1 cellular context compared by ENCODE assay signal in genomic region chr17:50219939-50220465, GRCh38.
TF ChIP-seq lines count a peak whose summit lies in the region.

No MANE protein-coding gene starts in this region.

TF ChIP-seq in HepG2, 621 proteins besides CTCF, POLR2A, EP300 and RAD21 (continued from another document and continues in another):
- TF ChIP-seq ZBTB26 (CRISPR knock-in tag; IDR thresholded peaks at IDR 0.05; ENCODE audit: borderline replicate concordance) (no peak), ZSCAN12 (CRISPR knock-in tag; IDR thresholded peaks at IDR 0.05) (no peak), HDAC2 (CRISPR knock-in tag; IDR thresholded peaks at IDR 0.05) (peak; percentile 82; the same call in 1 of the 2 replicates), MIER2 (CRISPR knock-in tag; IDR thresholded peaks at IDR 0.05) (no peak), IRX3 (CRISPR knock-in tag; IDR thresholded peaks at IDR 0.05; ENCODE audit: borderline replicate concordance, low read depth) (no peak), DR1 (CRISPR knock-in tag; IDR thresholded peaks at IDR 0.05) (no peak), ZNF607 (CRISPR knock-in tag; IDR thresholded peaks at IDR 0.05; ENCODE audit: borderline replicate concordance) (no peak), CHD4 (IDR thresholded peaks at IDR 0.05; ENCODE audit: borderline replicate concordance, low read length) (0 out of 2 replicates have a peak, but pooled peaks have one; percentile 36), CBFB (CRISPR knock-in tag; IDR thresholded peaks at IDR 0.05) (no peak), ZFP82 (CRISPR knock-in tag; IDR thresholded peaks at IDR 0.05; ENCODE audit: borderline replicate concordance) (no peak), PLRG1 (conservative IDR thresholded peaks at IDR 0.05) (no peak), HNRNPH1 (optimal IDR thresholded peaks at IDR 0.05; ENCODE audit: low read depth, low read length) (no peak), ZGPAT (CRISPR knock-in tag; IDR thresholded peaks at IDR 0.05) (no peak), ZNF501 (CRISPR knock-in tag; IDR thresholded peaks at IDR 0.05) (no peak), ZBTB37 (CRISPR knock-in tag; IDR thresholded peaks at IDR 0.05) (no peak), SOX6 (IDR thresholded peaks at IDR 0.05) (no peak), SOX6 (CRISPR knock-in tag; IDR thresholded peaks at IDR 0.05) (peak; percentile 58), HNF4G (IDR thresholded peaks at IDR 0.05; ENCODE audit: borderline replicate concordance, low read depth, low read length) (peak; percentile 93), HNF4G (CRISPR knock-in tag; IDR thresholded peaks at IDR 0.05; ENCODE audit: borderline replicate concordance, low read depth) (peak; percentile 37; the same call in 1 of the 2 replicates), ZNF616 (CRISPR knock-in tag; IDR thresholded peaks at IDR 0.05; ENCODE audit: low read depth) (no peak), KLF15 (CRISPR knock-in tag; IDR thresholded peaks at IDR 0.05; ENCODE audit: borderline replicate concordance) (no peak), ZNF883 (CRISPR knock-in tag; IDR thresholded peaks at IDR 0.05; ENCODE audit: not compliant biosample characterization) (no peak), NFE2 (CRISPR knock-in tag; IDR thresholded peaks at IDR 0.05) (no peak), GRHL1 (CRISPR knock-in tag; conservative IDR thresholded peaks at IDR 0.05) (no peak), ZNF567 (CRISPR knock-in tag; IDR thresholded peaks at IDR 0.05; ENCODE audit: borderline replicate concordance) (no peak), ZNF589 (CRISPR knock-in tag; conservative IDR thresholded peaks at IDR 0.05) (no peak), NCOA5 (CRISPR knock-in tag; IDR thresholded peaks at IDR 0.05) (no peak), PPARG (CRISPR knock-in tag; conservative IDR thresholded peaks at IDR 0.05) (no peak; the same call in 1 of the 2 replicates), ZSCAN20 (CRISPR knock-in tag; IDR thresholded peaks at IDR 0.05; ENCODE audit: borderline replicate concordance) (no peak; the same call in 1 of the 2 replicates), ZNF382 (CRISPR knock-in tag; IDR thresholded peaks at IDR 0.05; ENCODE audit: borderline replicate concordance) (no peak), ZKSCAN5 (CRISPR knock-in tag; IDR thresholded peaks at IDR 0.05) (no peak), ZNF672 (CRISPR knock-in tag; IDR thresholded peaks at IDR 0.05) (no peak), KLF6 (CRISPR knock-in tag; IDR thresholded peaks at IDR 0.05) (no peak), STAG1 (CRISPR knock-in tag; IDR thresholded peaks at IDR 0.05) (no peak), ZBTB38 (CRISPR knock-in tag; IDR thresholded peaks at IDR 0.05) (no peak), ZNF550 (CRISPR knock-in tag; IDR thresholded peaks at IDR 0.05; ENCODE audit: borderline replicate concordance) (no peak), FOXP1 (IDR thresholded peaks at IDR 0.05) (no peak), FOXP1 (CRISPR knock-in tag; IDR thresholded peaks at IDR 0.05) (no peak), HDAC1 (CRISPR knock-in tag; IDR thresholded peaks at IDR 0.05) (peak; percentile 60), ZNF816 (CRISPR knock-in tag; IDR thresholded peaks at IDR 0.05; ENCODE audit: borderline replicate concordance) (no peak), NR2F6 (IDR thresholded peaks at IDR 0.05) (no peak), NR2F6 (CRISPR knock-in tag; IDR thresholded peaks at IDR 0.05) (peak; percentile 73; the same call in 1 of the 2 replicates), ZNF747 (CRISPR knock-in tag; IDR thresholded peaks at IDR 0.05; ENCODE audit: borderline replicate concordance) (no peak), BHLHE40 (IDR thresholded peaks at IDR 0.05; ENCODE audit: low read length) (no peak), DZIP1 (CRISPR knock-in tag; IDR thresholded peaks at IDR 0.05) (no peak), MATR3 (CRISPR knock-in tag; IDR thresholded peaks at IDR 0.05) (no peak), ZNF260 (CRISPR knock-in tag; IDR thresholded peaks at IDR 0.05; ENCODE audit: borderline replicate concordance, low read depth) (no peak), NPAS2 (CRISPR knock-in tag; IDR thresholded peaks at IDR 0.05; ENCODE audit: borderline replicate concordance) (no peak), GABPA (IDR thresholded peaks at IDR 0.05; ENCODE audit: low read depth, low read length) (no peak), GABPA (CRISPR knock-in tag; IDR thresholded peaks at IDR 0.05; ENCODE audit: low read depth) (no peak), YY1 (IDR thresholded peaks at IDR 0.05; ENCODE audit: insufficient read depth, insufficient replicate concordance, low read depth, low read length) (peak; percentile 21)
- TF ChIP-seq, protein P1, sequence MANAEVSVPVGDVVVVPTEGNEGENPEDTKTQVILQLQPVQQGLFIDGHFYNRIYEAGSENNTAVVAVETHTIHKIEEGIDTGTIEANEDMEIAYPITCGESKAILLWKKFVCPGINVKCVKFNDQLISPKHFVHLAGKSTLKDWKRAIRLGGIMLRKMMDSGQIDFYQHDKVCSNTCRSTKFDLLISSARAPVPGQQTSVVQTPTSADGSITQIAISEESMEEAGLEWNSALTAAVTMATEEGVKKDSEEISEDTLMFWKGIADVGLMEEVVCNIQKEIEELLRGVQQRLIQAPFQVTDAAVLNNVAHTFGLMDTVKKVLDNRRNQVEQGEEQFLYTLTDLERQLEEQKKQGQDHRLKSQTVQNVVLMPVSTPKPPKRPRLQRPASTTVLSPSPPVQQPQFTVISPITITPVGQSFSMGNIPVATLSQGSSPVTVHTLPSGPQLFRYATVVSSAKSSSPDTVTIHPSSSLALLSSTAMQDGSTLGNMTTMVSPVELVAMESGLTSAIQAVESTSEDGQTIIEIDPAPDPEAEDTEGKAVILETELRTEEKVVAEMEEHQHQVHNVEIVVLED (CRISPR knock-in tag; IDR thresholded peaks at IDR 0.05; ENCODE audit: borderline replicate concordance): no peak
- TF ChIP-seq, protein P2, sequence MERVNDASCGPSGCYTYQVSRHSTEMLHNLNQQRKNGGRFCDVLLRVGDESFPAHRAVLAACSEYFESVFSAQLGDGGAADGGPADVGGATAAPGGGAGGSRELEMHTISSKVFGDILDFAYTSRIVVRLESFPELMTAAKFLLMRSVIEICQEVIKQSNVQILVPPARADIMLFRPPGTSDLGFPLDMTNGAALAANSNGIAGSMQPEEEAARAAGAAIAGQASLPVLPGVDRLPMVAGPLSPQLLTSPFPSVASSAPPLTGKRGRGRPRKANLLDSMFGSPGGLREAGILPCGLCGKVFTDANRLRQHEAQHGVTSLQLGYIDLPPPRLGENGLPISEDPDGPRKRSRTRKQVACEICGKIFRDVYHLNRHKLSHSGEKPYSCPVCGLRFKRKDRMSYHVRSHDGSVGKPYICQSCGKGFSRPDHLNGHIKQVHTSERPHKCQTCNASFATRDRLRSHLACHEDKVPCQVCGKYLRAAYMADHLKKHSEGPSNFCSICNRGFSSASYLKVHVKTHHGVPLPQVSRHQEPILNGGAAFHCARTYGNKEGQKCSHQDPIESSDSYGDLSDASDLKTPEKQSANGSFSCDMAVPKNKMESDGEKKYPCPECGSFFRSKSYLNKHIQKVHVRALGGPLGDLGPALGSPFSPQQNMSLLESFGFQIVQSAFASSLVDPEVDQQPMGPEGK (CRISPR knock-in tag; IDR thresholded peaks at IDR 0.05): peak; percentile 59
- TF ChIP-seq, protein P3, sequence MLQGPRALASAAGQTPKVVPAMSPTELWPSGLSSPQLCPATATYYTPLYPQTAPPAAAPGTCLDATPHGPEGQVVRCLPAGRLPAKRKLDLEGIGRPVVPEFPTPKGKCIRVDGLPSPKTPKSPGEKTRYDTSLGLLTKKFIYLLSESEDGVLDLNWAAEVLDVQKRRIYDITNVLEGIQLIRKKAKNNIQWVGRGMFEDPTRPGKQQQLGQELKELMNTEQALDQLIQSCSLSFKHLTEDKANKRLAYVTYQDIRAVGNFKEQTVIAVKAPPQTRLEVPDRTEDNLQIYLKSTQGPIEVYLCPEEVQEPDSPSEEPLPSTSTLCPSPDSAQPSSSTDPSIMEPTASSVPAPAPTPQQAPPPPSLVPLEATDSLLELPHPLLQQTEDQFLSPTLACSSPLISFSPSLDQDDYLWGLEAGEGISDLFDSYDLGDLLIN (CRISPR knock-in tag; IDR thresholded peaks at IDR 0.05; ENCODE audit: borderline replicate concordance): no peak
- TF ChIP-seq, protein P4, sequence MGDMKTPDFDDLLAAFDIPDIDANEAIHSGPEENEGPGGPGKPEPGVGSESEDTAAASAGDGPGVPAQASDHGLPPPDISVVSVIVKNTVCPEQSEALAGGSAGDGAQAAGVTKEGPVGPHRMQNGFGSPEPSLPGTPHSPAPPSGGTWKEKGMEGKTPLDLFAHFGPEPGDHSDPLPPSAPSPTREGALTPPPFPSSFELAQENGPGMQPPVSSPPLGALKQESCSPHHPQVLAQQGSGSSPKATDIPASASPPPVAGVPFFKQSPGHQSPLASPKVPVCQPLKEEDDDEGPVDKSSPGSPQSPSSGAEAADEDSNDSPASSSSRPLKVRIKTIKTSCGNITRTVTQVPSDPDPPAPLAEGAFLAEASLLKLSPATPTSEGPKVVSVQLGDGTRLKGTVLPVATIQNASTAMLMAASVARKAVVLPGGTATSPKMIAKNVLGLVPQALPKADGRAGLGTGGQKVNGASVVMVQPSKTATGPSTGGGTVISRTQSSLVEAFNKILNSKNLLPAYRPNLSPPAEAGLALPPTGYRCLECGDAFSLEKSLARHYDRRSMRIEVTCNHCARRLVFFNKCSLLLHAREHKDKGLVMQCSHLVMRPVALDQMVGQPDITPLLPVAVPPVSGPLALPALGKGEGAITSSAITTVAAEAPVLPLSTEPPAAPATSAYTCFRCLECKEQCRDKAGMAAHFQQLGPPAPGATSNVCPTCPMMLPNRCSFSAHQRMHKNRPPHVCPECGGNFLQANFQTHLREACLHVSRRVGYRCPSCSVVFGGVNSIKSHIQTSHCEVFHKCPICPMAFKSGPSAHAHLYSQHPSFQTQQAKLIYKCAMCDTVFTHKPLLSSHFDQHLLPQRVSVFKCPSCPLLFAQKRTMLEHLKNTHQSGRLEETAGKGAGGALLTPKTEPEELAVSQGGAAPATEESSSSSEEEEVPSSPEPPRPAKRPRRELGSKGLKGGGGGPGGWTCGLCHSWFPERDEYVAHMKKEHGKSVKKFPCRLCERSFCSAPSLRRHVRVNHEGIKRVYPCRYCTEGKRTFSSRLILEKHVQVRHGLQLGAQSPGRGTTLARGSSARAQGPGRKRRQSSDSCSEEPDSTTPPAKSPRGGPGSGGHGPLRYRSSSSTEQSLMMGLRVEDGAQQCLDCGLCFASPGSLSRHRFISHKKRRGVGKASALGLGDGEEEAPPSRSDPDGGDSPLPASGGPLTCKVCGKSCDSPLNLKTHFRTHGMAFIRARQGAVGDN (CRISPR knock-in tag; IDR thresholded peaks at IDR 0.05): no peak; the same call in 1 of the 2 replicates
